8 cellular contexts compared by ENCODE assay signal in the genomic region with DNA sequence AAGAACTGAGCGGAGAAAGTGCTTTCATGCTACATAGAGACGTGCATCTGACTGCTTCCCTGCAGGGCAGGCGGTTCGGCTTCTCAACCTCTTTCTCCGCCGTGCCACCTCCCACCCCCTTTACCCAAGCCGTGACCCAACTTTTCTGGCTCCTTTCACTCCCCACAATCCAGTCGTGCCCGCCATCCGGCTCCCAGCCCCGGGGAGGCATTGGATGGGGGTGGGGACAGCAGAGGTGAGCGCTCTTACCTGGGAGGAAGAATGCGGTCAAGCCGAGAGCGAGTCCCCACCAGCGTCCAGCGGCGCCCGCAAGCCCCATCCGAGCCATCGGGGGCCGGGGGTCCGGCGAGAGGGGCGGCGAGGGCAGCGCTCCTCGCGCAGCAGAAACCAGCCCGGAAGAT. TPM values are rescaled to one million over a fixed set of nuclear protein-coding genes. Genes with fewer than 3 reads are reported as not detected.
A peak's percentile ranks its signal among the peaks of the same experiment; 100 is the strongest.
DNase-seq lines count a peak whose midpoint lies in the region; ATAC-seq and TF ChIP-seq lines count a peak whose summit lies in the region.

No MANE protein-coding gene starts in this region.

- peak overlapping the region; percentile 6 to 49 for H3K9ac ChIP-seq in liver (ENCODE audit: low read depth in 1 of 2, low read length in 2 of 2)

- H3K27me3 ChIP-seq in liver (ENCODE audit: control insufficient read depth in 4 of 4, insufficient read depth in 4 of 4, low read length in 3 of 4) (no peaks in the 10 kb centered on the region), tibial nerve (no peaks in the 10 kb centered on the region)

- DNase-seq in COLO668 (lab: John Stamatoyannopoulos, UW; ENCODE audit: unreplicated experiment) (peak; percentile 47), HT-29 (ENCODE audit: low spot score) (peak; percentile 52), astrocyte of the cerebellum (ENCODE audit: low read depth) (no peak), tibial nerve (ENCODE audit: low spot score in 2 of 2) (no peak), GOT3 (lab: John Stamatoyannopoulos, UW) (no peak)

- no peak for TF ChIP-seq RAD21 in liver (IDR thresholded peaks at IDR 0.05)

- no peak for ATAC-seq in HG02588 (IDR thresholded peaks at IDR 0.05; ENCODE audit: unreplicated experiment)
- no peak for ATAC-seq in HG03139 (IDR thresholded peaks at IDR 0.05; ENCODE audit: unreplicated experiment)

- in situ Hi-C loops in astrocyte of the cerebellum (cut with HindIII; ENCODE audit: low sequenced_read_pairs): no loop called here

- H3K36me3 ChIP-seq in liver (ENCODE audit: control insufficient read depth in 4 of 4, insufficient read depth in 3 of 4, low read depth in 1 of 4, low read length in 3 of 4) (no peaks in the 10 kb centered on the region), tibial nerve (no peaks in the 10 kb centered on the region)

- H3K9me3 ChIP-seq in liver (ENCODE audit: control insufficient read depth in 4 of 4, low read length in 3 of 4) (no peaks in the 10 kb centered on the region), tibial nerve (no peaks in the 10 kb centered on the region)

- no peak for TF ChIP-seq CTCF in astrocyte of the cerebellum (IDR thresholded peaks at IDR 0.05; ENCODE audit: low read depth, low read length, missing control alignments)
- no peak for TF ChIP-seq CTCF in liver (IDR thresholded peaks at IDR 0.05; ENCODE audit: low read depth, low read length, missing input control)
- TF ChIP-seq CTCF in tibial nerve (IDR thresholded peaks at IDR 0.05): no peak

- no peak for TF ChIP-seq POLR2A in tibial nerve (IDR thresholded peaks at IDR 0.05)

- no peak for TF ChIP-seq EP300 in tibial nerve (IDR thresholded peaks at IDR 0.05)

- H3K27ac ChIP-seq in liver (ENCODE audit: low read depth in 1 of 2, low read length in 2 of 2) (peak overlapping the region; percentile 49 to 80), tibial nerve (peak overlapping the region; percentile 74 to 91 (median 86))

- H3K4me3 ChIP-seq in astrocyte of the cerebellum (ENCODE audit: low read depth, low read length) (peak overlapping the region; percentile 64), liver (ENCODE audit: low read depth in 1 of 3, low read length in 3 of 3) (peak overlapping the region; percentile 56 to 86 (median 75)), tibial nerve (peak overlapping the region; percentile 39 to 86 (median 68))

- H3K4me1 ChIP-seq in liver (ENCODE audit: control insufficient read depth in 4 of 4, insufficient read depth in 4 of 4, low read length in 3 of 4) (peaks cover 10 to 29% (median 19%) of the 10 kb centered on the region in 4 donors), tibial nerve (peaks cover 0 to 39% (median 22%) of the 10 kb centered on the region in 4 donors)

- 1% methylated on average over 30 of the region's 30 CpGs for WGBS in liver
- WGBS in tibial nerve, 2 donors: 0% methylated on average over 22 to 26 of the region's 30 CpGs

TF ChIP-seq in liver, 16 proteins besides CTCF, POLR2A, EP300 and RAD21:
- TF ChIP-seq REST (IDR thresholded peaks at IDR 0.05): no peak
- no peak for TF ChIP-seq NR2F2 (IDR thresholded peaks at IDR 0.05)
- TF ChIP-seq, protein P1, sequence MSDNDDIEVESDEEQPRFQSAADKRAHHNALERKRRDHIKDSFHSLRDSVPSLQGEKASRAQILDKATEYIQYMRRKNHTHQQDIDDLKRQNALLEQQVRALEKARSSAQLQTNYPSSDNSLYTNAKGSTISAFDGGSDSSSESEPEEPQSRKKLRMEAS (IDR thresholded peaks at IDR 0.05): no peak
- TF ChIP-seq EGR1 (IDR thresholded peaks at IDR 0.05; ENCODE audit: low read depth in 2 of 2): no peak
- no peak for TF ChIP-seq YY1 (IDR thresholded peaks at IDR 0.05)
- no peak for TF ChIP-seq ZBTB33 (IDR thresholded peaks at IDR 0.05)
- no peak for TF ChIP-seq HNF4G (IDR thresholded peaks at IDR 0.05)
- no peak for TF ChIP-seq HNF4A (conservative IDR thresholded peaks at IDR 0.05)
- no peak for TF ChIP-seq JUND (IDR thresholded peaks at IDR 0.05)
- TF ChIP-seq, protein P2, sequence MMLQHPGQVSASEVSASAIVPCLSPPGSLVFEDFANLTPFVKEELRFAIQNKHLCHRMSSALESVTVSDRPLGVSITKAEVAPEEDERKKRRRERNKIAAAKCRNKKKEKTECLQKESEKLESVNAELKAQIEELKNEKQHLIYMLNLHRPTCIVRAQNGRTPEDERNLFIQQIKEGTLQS (IDR thresholded peaks at IDR 0.05): no peak
- no peak for TF ChIP-seq FOXA1 (IDR thresholded peaks at IDR 0.05)

RNA-seq across cellular contexts. Expression of gene NECTIN1, which starts 0.8 kb away (rescaled TPM):
- 38.9 and 46.5 TPM in 2 replicates for total RNA-seq in HT-29 (2014; rRNA removed; shearing (Covaris generic))
- total RNA-seq in liver: 1 to 10 TPM; 6.1 to 7.7 TPM
- polyA plus RNA-seq in liver: 1 to 10 TPM in 1 of 2 donors, under 1 TPM in 1; 0.69 to 4.0 TPM
- total RNA-seq in tibial nerve: 10 to 100 TPM in 3 of 4 donors, 1 to 10 TPM in 1; 6.0 to 29.1 (median 14.0) TPM

Comparison
In these comparisons a context has a peak if more than half of its experiments do, and no peak if none do; other contexts are left out.
1. DNase-seq: peak in COLO668 (single experiment) and HT-29 (single experiment); none in astrocyte of the cerebellum (single experiment), tibial nerve (0 of 2) and GOT3 (single experiment).
2. Peak in every context shown above with its lines, with median percentiles within 50 percentile points of each other: H3K4me3 ChIP-seq.